ENCODE assay signal across 23 cellular contexts in the genomic region with DNA sequence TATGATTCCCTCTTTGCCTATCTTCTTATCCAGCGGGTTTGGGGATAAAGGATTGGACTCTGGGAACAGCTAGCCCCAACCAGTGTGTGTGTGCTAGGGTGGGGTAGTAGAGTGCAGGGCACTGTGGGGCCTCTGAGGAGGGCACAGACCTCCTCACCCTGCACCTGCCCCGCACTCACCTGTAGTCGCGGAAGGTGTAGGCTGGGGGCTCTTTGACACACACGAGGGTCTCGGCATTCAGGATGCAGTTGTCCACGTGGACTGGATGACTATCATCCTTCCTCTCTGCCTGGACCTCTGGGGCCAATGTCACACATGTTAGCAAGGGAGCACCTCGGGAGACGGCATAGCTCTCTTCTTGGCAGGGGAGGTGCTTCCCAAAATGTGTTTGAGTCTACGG. TPM values are rescaled to one million over a fixed set of nuclear protein-coding genes. Genes with fewer than 3 reads are reported as not detected.
"Had no signal": no experiment of that assay in that cellular context is flagged by ENCODE, and none has a peak within 500 bp of the region (broad histone marks: within the 10 kb centered on the region; RNA-seq: fewer than 3 reads in every experiment).

No MANE protein-coding gene starts in this region.

- H3K9me3 ChIP-seq: ascending aorta, breast epithelium, left lung, stomach, testis, upper lobe of left lung had no signal

- H3K4me3 ChIP-seq: ascending aorta, breast epithelium, dorsolateral prefrontal cortex, left lung, stomach, testis, upper lobe of left lung had no signal

- H3K27ac ChIP-seq: ascending aorta, breast epithelium, dorsolateral prefrontal cortex, left lung, stomach, testis, upper lobe of left lung, VCaP had no signal

- DNase-seq: activated CD4-positive, alpha-beta T cell treated with anti-CD3 and anti-CD28 coated beads for 1 hour; activated CD4-positive, alpha-beta T cell treated with anti-CD3 and anti-CD28 coated beads, Interleukin-2, amount 50 U/mL, for 4 hours; activated naive CD4-positive, alpha-beta T cell; dorsolateral prefrontal cortex; foreskin melanocyte; hypothalamus; left lung; retina; testis; upper lobe of left lung had no signal

- H3K4me1 ChIP-seq: ascending aorta, breast epithelium, testis, upper lobe of left lung had no signal

- H3K27me3 ChIP-seq: ascending aorta, breast epithelium, dorsolateral prefrontal cortex, left lung, stomach, testis, upper lobe of left lung had no signal

RNA-seq across cellular contexts. Expression of a gene that starts 8.0 kb away (rescaled TPM):
- total RNA-seq: ascending aorta; fibroblast of lung; left lung; lung microvascular endothelial cell; myocyte; omental fat pad; posterior vena cava; T-helper 1 cell treated with Interleukin-12 subunit alpha and Interleukin-12 subunit beta and Interleukin-4 antibody, amounts not matched to agents 30 ng/mL and 1 ng/mL, for 36 hours; upper lobe of left lung had no signal
- polyA plus RNA-seq: fibroblast of lung, keratinocyte, neural cell, stomach had no signal

RNA-seq across cellular contexts. Expression of a gene that starts 36.8 kb away (rescaled TPM):
- total RNA-seq: ascending aorta, epithelial cell of proximal tubule, lung microvascular endothelial cell, posterior vena cava had no signal
